Comparison of ENCODE assay signal across 8 cellular contexts in the genomic region with DNA sequence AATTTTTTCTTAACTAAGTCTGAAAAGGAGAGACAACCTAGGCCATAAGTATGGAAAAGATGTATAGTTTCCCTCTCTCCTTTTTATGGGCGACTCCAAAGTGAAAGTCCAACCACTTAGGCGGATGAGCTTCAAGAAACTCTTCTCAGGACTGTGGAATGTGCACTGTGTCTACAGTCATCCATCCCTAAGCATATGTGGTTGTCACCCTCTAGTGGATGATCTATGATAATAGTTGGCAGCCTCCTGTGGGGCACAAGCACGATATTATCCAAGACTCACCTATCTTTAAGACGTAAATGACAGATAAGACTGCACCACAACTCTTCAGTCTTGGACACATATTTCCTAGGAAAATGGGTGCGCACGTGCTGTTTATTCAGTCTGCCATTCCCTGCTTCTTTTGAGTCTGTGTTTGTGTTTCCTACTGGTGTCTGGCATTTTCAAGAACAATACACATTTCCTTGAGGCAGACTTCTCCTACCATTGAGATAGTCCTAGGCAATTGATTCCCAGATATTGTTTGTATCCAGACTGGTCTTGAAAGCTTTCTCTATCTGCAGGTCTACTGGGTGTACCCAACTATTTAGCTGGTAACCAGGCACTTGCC.
DNase-seq lines count a peak whose midpoint lies in the region; ATAC-seq and TF ChIP-seq lines count a peak whose summit lies in the region.

No MANE protein-coding gene starts in this region.

- TF ChIP-seq CTCF in GM12874 (IDR thresholded peaks at IDR 0.05; ENCODE audit: insufficient read depth, low read depth, low read length) = peak; percentile 59
- peak; percentile 69 for TF ChIP-seq CTCF in astrocyte of the cerebellum (IDR thresholded peaks at IDR 0.05; ENCODE audit: low read depth, low read length, missing control alignments)
- TF ChIP-seq CTCF in smooth muscle cell (IDR thresholded peaks at IDR 0.05; ENCODE audit: borderline replicate concordance, insufficient read depth, poor library complexity, severe bottlenecking) = peak; percentile 78

- no peaks in the 10 kb centered on the region for H3K27me3 ChIP-seq in smooth muscle cell (ENCODE audit: low read depth)

- DNase-seq in ACHN (peak; percentile 82), NCI-H524 (lab: John Stamatoyannopoulos, UW) (peak; percentile 50 to 71), astrocyte of the cerebellum (ENCODE audit: low read depth) (peak; percentile 84), iPS DF 19.7 (ENCODE audit: low read depth, low spot score) (peak; percentile 25), smooth muscle cell (lab: John Stamatoyannopoulos, UW; ENCODE audit: unreplicated experiment) (no peak)

- no peak overlapping the region for H2AFZ ChIP-seq in smooth muscle cell (ENCODE audit: low read depth)

- H3K4me2 ChIP-seq in smooth muscle cell = peak overlapping the region; percentile 98

- peaks cover 19% of the 10 kb centered on the region for H3K4me1 ChIP-seq in smooth muscle cell (ENCODE audit: low read depth)

- no peaks in the 10 kb centered on the region for H4K20me1 ChIP-seq in smooth muscle cell (ENCODE audit: low read depth)

- H3K4me3 ChIP-seq in astrocyte of the cerebellum (ENCODE audit: low read depth, low read length) (no peak overlapping the region), smooth muscle cell (peak overlapping the region; percentile 69)

- peaks cover 11% of the 10 kb centered on the region for H3F3A ChIP-seq in smooth muscle cell (ENCODE audit: low read depth)

- peak overlapping the region; percentile 69 for H3K9ac ChIP-seq in smooth muscle cell (ENCODE audit: low read depth)

- 23% methylated on average over 6 of the region's 6 CpGs for WGBS in smooth muscle cell (ENCODE audit: low lambda C conversion rate)

- in situ Hi-C loops in ACHN (cut with HindIII; ENCODE audit: low pct_ligation_motif_present, low pct_unique_long_range_greater_than_20kb, low sequenced_read_pairs) = no loop called here
- in situ Hi-C loops in astrocyte of the cerebellum (cut with HindIII; ENCODE audit: low sequenced_read_pairs) = loop anchor here (5.0 to 10.0 kb wide), 2 partner anchors 238 to 391 kb away; no protein-coding TSS in a partner anchor

- peak overlapping the region; percentile 98 for H3K27ac ChIP-seq in smooth muscle cell (ENCODE audit: low read depth)

- H3K79me2 ChIP-seq in smooth muscle cell (ENCODE audit: low read depth) = peaks cover 17% of the 10 kb centered on the region

- H3K36me3 ChIP-seq in smooth muscle cell (ENCODE audit: low read depth) = no peaks in the 10 kb centered on the region

- ATAC-seq in HG02981 (IDR thresholded peaks at IDR 0.05; ENCODE audit: unreplicated experiment) (peak; percentile 73), HG03139 (IDR thresholded peaks at IDR 0.05; ENCODE audit: unreplicated experiment) (no peak)

- no peaks in the 10 kb centered on the region for H3K9me3 ChIP-seq in smooth muscle cell (replicated peaks; ENCODE audit: low read depth)
